1 cellular context compared by ENCODE assay signal in the genomic region with DNA sequence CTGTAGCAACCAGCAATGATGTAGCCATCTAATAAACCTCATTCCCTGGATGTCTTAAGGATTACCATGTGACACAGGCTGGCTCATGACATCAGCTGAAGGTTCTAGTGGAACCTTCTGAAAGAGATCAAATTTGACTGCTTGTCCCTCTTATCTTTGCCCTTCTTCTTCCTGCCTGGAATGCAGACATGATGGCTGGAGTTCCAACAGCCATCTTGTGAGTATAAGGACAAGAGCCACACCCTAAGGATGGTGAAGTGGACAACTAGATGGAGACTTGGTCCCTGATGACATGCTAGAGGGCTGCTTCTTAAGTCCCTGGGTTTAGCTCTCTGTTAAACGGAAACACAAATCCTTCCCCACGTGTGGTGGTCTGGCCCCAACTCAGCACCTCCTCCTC.
TF ChIP-seq lines count a peak whose summit lies in the region.

No MANE protein-coding gene starts in this region.

TF ChIP-seq in H1, 55 proteins besides CTCF, POLR2A, EP300 and RAD21:
- TF ChIP-seq KDM1A (IDR thresholded peaks at IDR 0.05; ENCODE audit: borderline replicate concordance, low read length) (peak; percentile 19; the same call in 1 of the 2 replicates), BACH1 (IDR thresholded peaks at IDR 0.05; ENCODE audit: low read length) (no peak)
